Comparison of ENCODE assay signal across 14 cellular contexts in the genomic region with DNA sequence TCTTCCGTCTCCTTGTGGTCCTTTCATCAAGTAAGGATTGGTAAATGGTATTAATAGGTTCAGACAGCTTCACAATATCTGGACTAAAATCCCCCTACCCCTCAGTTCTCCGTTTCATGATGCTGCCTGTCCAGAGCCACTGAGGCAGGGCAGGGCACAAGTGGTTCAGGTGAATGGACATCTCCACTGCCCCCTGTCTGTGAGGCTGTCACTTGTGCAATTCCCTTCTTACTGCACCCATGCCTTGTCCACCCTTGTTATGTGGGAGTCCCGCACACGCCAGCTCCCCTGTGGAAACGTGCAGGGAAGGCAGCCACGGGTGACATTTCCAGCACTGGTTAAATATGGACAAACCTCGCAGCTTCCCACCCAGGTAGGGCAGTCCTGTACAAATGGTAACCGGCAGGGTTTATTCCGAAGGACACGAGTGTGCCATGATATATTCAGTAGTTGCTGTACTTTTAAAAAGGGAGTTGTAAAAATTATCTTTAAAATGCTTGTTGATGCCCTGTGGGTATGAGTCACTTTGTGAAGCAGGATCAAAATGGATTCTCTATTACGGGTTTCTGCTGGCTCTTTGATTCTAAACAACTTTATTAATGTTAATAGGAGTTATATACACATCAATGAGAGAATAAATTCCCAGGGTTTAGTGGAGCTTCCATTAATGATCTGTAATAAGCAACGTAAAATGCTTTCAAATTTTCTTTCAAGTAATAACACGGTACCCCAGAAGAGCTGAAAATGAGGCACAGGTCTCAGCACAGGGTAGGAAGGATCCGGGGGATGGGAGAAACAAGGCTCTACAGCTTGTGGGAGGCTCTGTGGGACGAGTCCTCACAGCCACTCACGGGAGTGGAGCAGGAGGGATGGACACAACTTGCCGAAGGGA.
DNase-seq lines count a peak whose midpoint lies in the region; FAIRE-seq and TF ChIP-seq lines count a peak whose summit lies in the region.
"Had no signal": no experiment of that assay in that cellular context is flagged by ENCODE, and none has a peak within 500 bp of the region (broad histone marks: within the 10 kb centered on the region; RNA-seq: fewer than 3 reads in every experiment).

No MANE protein-coding gene starts in this region.

- FAIRE-seq in astrocyte (lab: Jason Lieb, UNC), result no peak
- FAIRE-seq in RCC 7860 (lab: Jason Lieb, UNC), result no peak

- peak overlapping the region; percentile 26 for H3K9ac ChIP-seq in astrocyte (ENCODE audit: low read length)

- no peak overlapping the region for H3K4me3 Mint-ChIP-seq in astrocyte (ENCODE audit: unreplicated experiment)
- no peak overlapping the region for H3K4me3 Mint-ChIP-seq in mesothelial cell of epicardium

- peaks cover 45% of the 10 kb centered on the region for H3K79me2 ChIP-seq in astrocyte (ENCODE audit: insufficient read depth, low read length)

- H3K4me3 ChIP-seq in BJ (ENCODE audit: low read depth, low read length) (no peak overlapping the region), GM12875 (ENCODE audit: low read depth, low read length) (no peak overlapping the region), astrocyte (ENCODE audit: insufficient read depth, low read depth, low read length) (no peak overlapping the region)
- H3K4me3 ChIP-seq: spleen had no signal

- peak overlapping the region; percentile 15 for H3K27ac ChIP-seq in astrocyte (ENCODE audit: low read depth, low read length)

- POLR2A ChIA-PET in BJ (lab: Charles Lee), result no interaction called here

- DNase-seq in BJ (ENCODE audit: low read depth), result no peak
- DNase-seq in astrocyte (ENCODE audit: low read depth), result no peak
- DNase-seq in mesothelial cell of epicardium (ENCODE audit: low spot score in 2 of 2, unreplicated experiment in 2 of 2), result no peak
- no peak for DNase-seq in RCC 7860 (ENCODE audit: low spot score)
- no peak for DNase-seq in mesenteric fat pad (ENCODE audit: low spot score)
- DNase-seq in GDM1 (lab: John Stamatoyannopoulos, UW), result no peak
- DNase-seq in NCI-H2196 (lab: John Stamatoyannopoulos, UW; ENCODE audit: unreplicated experiment), result no peak
- DNase-seq: activated T-cell treated with anti-CD3 and anti-CD28 coated beads, Interleukin-2, amount 50 U/mL, for 1 hour; hippocampal formation; NCI-H1092 treated with DMSO at 0.1 percent for 48 hours; NK-92 treated with Interleukin-12 subunit alpha and Interleukin-12 subunit beta, amount 100 ng/mL, for 24 hours; spleen; T1000 had no signal

- no peaks in the 10 kb centered on the region for H3K27me3 Mint-ChIP-seq in astrocyte (ENCODE audit: low read depth, unreplicated experiment)
- no peaks in the 10 kb centered on the region for H3K27me3 Mint-ChIP-seq in mesothelial cell of epicardium (ENCODE audit: low read depth)

- peak overlapping the region; percentile 63 for H3K4me2 ChIP-seq in astrocyte (ENCODE audit: low read length)

- H3K36me3 Mint-ChIP-seq in astrocyte (ENCODE audit: low read depth, unreplicated experiment), result peaks cover 6% of the 10 kb centered on the region
- H3K36me3 Mint-ChIP-seq in mesothelial cell of epicardium, result peaks cover 7% of the 10 kb centered on the region

- no peak overlapping the region for H2AFZ ChIP-seq in astrocyte (ENCODE audit: low read depth, low read length)

- H3K27me3 ChIP-seq in BJ (ENCODE audit: control insufficient read depth, insufficient read depth, low read length), result no peaks in the 10 kb centered on the region
- H3K27me3 ChIP-seq in astrocyte (ENCODE audit: insufficient read depth, low read length), result no peaks in the 10 kb centered on the region
- H3K27me3 ChIP-seq: spleen had no signal

- H4K20me1 ChIP-seq in astrocyte (ENCODE audit: insufficient read depth, low read length), result no peaks in the 10 kb centered on the region

- H3K9me3 ChIP-seq in astrocyte (ENCODE audit: insufficient read depth, low read depth, low read length), result no peaks in the 10 kb centered on the region
- H3K9me3 ChIP-seq: spleen had no signal

- H3K36me3 ChIP-seq in BJ (ENCODE audit: control insufficient read depth, insufficient read depth, low read length) (no peaks in the 10 kb centered on the region), astrocyte (ENCODE audit: insufficient read depth, low read length) (no peaks in the 10 kb centered on the region)

- H3K27ac Mint-ChIP-seq in astrocyte (ENCODE audit: unreplicated experiment) (no peak overlapping the region), mesothelial cell of epicardium (peak overlapping the region; percentile 80)

- TF ChIP-seq CTCF in BJ (IDR thresholded peaks at IDR 0.05; ENCODE audit: insufficient read depth, low read depth, low read length), result 0 out of 2 replicates have a peak, but pooled peaks have one; percentile 3
- 0 out of 2 replicates have a peak, but pooled peaks have one; percentile 14 for TF ChIP-seq CTCF in GM12875 (IDR thresholded peaks at IDR 0.05; ENCODE audit: borderline replicate concordance, insufficient read depth, low read depth, low read length)
- peak; percentile 4 for TF ChIP-seq CTCF in astrocyte (IDR thresholded peaks at IDR 0.05; ENCODE audit: insufficient read depth, low read depth, low read length)
- no peak for TF ChIP-seq CTCF in mesothelial cell of epicardium (IDR thresholded peaks at IDR 0.05; ENCODE audit: unreplicated experiment)

- peaks cover 32% of the 10 kb centered on the region for H3K4me1 ChIP-seq in astrocyte (ENCODE audit: insufficient read depth, low read length)

- H3K9me3 Mint-ChIP-seq in astrocyte (ENCODE audit: unreplicated experiment) (no peaks in the 10 kb centered on the region), mesothelial cell of epicardium (no peaks in the 10 kb centered on the region)

- H3K4me1 Mint-ChIP-seq in astrocyte (ENCODE audit: low read depth, unreplicated experiment) (peaks cover 36% of the 10 kb centered on the region), mesothelial cell of epicardium (peaks cover 3% of the 10 kb centered on the region)

- CTCF ChIA-PET in BJ (lab: Yijun Ruan, JAX), result no interaction called here
